Comparison of ENCODE assay signal across 20 cellular contexts in genomic region chr2:51650769-51651168, GRCh38.
A peak's percentile ranks its signal among the peaks of the same experiment; 100 is the strongest.
DNase-seq lines count a peak whose midpoint lies in the region; ATAC-seq and TF ChIP-seq lines count a peak whose summit lies in the region.
"Had no signal": no experiment of that assay in that cellular context is flagged by ENCODE, and none has a peak within 500 bp of the region (broad histone marks: within the 10 kb centered on the region; RNA-seq: fewer than 3 reads in every experiment).

No MANE protein-coding gene starts in this region.

- TF ChIP-seq CTCF in brain microvascular endothelial cell (IDR thresholded peaks at IDR 0.05; ENCODE audit: low read depth, low read length, missing control alignments) (no peak), endothelial cell (IDR thresholded peaks at IDR 0.05; ENCODE audit: unreplicated experiment) (no peak)

- H3K27me3 Mint-ChIP-seq in endothelial cell (ENCODE audit: unreplicated experiment): no peaks in the 10 kb centered on the region
- H3K27me3 Mint-ChIP-seq: effector memory CD8-positive, alpha-beta T cell had no signal

- H3K36me3 ChIP-seq in brain microvascular endothelial cell (replicated peaks): no peaks in the 10 kb centered on the region
- H3K36me3 ChIP-seq: BLaER1, neural progenitor cell, upper lobe of left lung had no signal

- H3K4me1 Mint-ChIP-seq in endothelial cell (ENCODE audit: unreplicated experiment): no peaks in the 10 kb centered on the region
- H3K4me1 Mint-ChIP-seq: neural progenitor cell had no signal

- H3K4me3 ChIP-seq in brain microvascular endothelial cell (ENCODE audit: low read depth, low read length): no peak overlapping the region
- H3K4me3 ChIP-seq: BLaER1, GM23248, neural progenitor cell, upper lobe of left lung had no signal

- in situ Hi-C loops in brain microvascular endothelial cell (cut with HindIII; ENCODE audit: low pct_ligation_motif_present, low sequenced_read_pairs): no loop called here

- no peak overlapping the region for H3K4me3 Mint-ChIP-seq in endothelial cell (ENCODE audit: unreplicated experiment)
- H3K4me3 Mint-ChIP-seq: effector memory CD8-positive, alpha-beta T cell; neural progenitor cell; WTC11 had no signal

- peak; percentile 84 for ATAC-seq in GM19395 (IDR thresholded peaks at IDR 0.05; ENCODE audit: unreplicated experiment)
- peak; percentile 95 for ATAC-seq in HG02588 (IDR thresholded peaks at IDR 0.05; ENCODE audit: unreplicated experiment)
- ATAC-seq in HG03439 (IDR thresholded peaks at IDR 0.05; ENCODE audit: unreplicated experiment): peak; percentile 89
- ATAC-seq: effector memory CD8-positive, alpha-beta T cell; WTC11 had no signal

- H3K9me3 Mint-ChIP-seq in endothelial cell (ENCODE audit: unreplicated experiment): no peaks in the 10 kb centered on the region
- H3K9me3 Mint-ChIP-seq: neural progenitor cell, WTC11 had no signal

- H3K27me3 ChIP-seq in brain microvascular endothelial cell (replicated peaks): no peaks in the 10 kb centered on the region
- H3K27me3 ChIP-seq: BLaER1, neural progenitor cell, upper lobe of left lung had no signal

- H3K36me3 Mint-ChIP-seq in endothelial cell (ENCODE audit: low read depth, unreplicated experiment): no peaks in the 10 kb centered on the region
- H3K36me3 Mint-ChIP-seq: neural progenitor cell, WTC11 had no signal

- no peak overlapping the region for H3K27ac ChIP-seq in brain microvascular endothelial cell
- H3K27ac ChIP-seq: BLaER1, GM23248, neural progenitor cell, RWPE1, upper lobe of left lung had no signal

- DNase-seq in brain microvascular endothelial cell: no peak
- DNase-seq in UCSD-AML1 (lab: John Stamatoyannopoulos, UW; ENCODE audit: unreplicated experiment): no peak
- no peak for DNase-seq in endothelial cell (ENCODE audit: low spot score)
- DNase-seq in stimulated activated CD4-positive, alpha-beta T cell treated with anti-CD3 and anti-CD28 coated beads, Interleukin-12 subunit alpha, Interleukin-12 subunit beta, amount 100 ng/mL, for 4 hours: no peak
- DNase-seq: amniotic stem cell; effector memory CD8-positive, alpha-beta T cell; GM23248; Kasumi-1; midbrain; NCI-H1436; retina; stimulated activated naive CD4-positive, alpha-beta T cell treated with Interleukin-2 at 50 U/mL for 16 hours; upper lobe of left lung had no signal

- H3K27ac Mint-ChIP-seq in endothelial cell (ENCODE audit: unreplicated experiment): no peak overlapping the region
- H3K27ac Mint-ChIP-seq: effector memory CD8-positive, alpha-beta T cell; neural progenitor cell; WTC11 had no signal
